14 cellular contexts compared by ENCODE assay signal in genomic region chr17:40452921-40453378, GRCh38. TPM values are rescaled to one million over a fixed set of nuclear protein-coding genes. Genes with fewer than 3 reads are reported as not detected.
DNase-seq lines count a peak whose midpoint lies in the region; ATAC-seq, FAIRE-seq and TF ChIP-seq lines count a peak whose summit lies in the region.
"Had no signal": no experiment of that assay in that cellular context is flagged by ENCODE, and none has a peak within 500 bp of the region (broad histone marks: within the 10 kb centered on the region; RNA-seq: fewer than 3 reads in every experiment).

No MANE protein-coding gene starts in this region.

- H3K9me3 ChIP-seq in heart right ventricle (no peaks in the 10 kb centered on the region), esophagus (ENCODE audit: control insufficient read depth in 2 of 2, insufficient read depth in 1 of 2, low read depth in 1 of 2, low read length in 1 of 2) (no peaks in the 10 kb centered on the region)
- H3K9me3 ChIP-seq: upper lobe of right lung had no signal

- peak overlapping the region in 9 of 10 donors; percentile 64 to 99 (median 72) for H3K27ac ChIP-seq in heart right ventricle
- peak overlapping the region; percentile 44 to 59 for H3K27ac ChIP-seq in esophagus (ENCODE audit: low read depth in 2 of 2, low read length in 1 of 2)

- 76 to 85% methylated on average over 15 of the region's 15 CpGs for WGBS in heart right ventricle, 2 donors
- 81 to 82% methylated on average over 15 of the region's 15 CpGs for WGBS in esophagus, 2 donors

- H3K9me3 Mint-ChIP-seq in neural crest cell, result no peaks in the 10 kb centered on the region
- H3K9me3 Mint-ChIP-seq: natural killer cell had no signal

- peaks cover 0 to 78% (median 20%) of the 10 kb centered on the region in 9 donors for H3K36me3 ChIP-seq in heart right ventricle
- peaks cover 0 to 27% of the 10 kb centered on the region in 2 donors for H3K36me3 ChIP-seq in esophagus (ENCODE audit: control insufficient read depth in 2 of 2, insufficient read depth in 2 of 2, low read length in 1 of 2)

- H3K4me1 ChIP-seq in heart right ventricle (peaks cover 37 to 82% (median 74%) of the 10 kb centered on the region in 9 donors), esophagus (ENCODE audit: control insufficient read depth in 2 of 2, insufficient read depth in 2 of 2, low read length in 1 of 2) (peaks cover 2 to 21% of the 10 kb centered on the region in 2 donors)

- TF ChIP-seq CTCF in heart right ventricle (IDR thresholded peaks at IDR 0.05) (no peak), neural crest cell (conservative IDR thresholded peaks at IDR 0.05) (no peak)

- H3K27me3 Mint-ChIP-seq in neural crest cell (ENCODE audit: low read depth), result no peaks in the 10 kb centered on the region

- no peak for ATAC-seq in heart right ventricle
- ATAC-seq: natural killer cell, upper lobe of right lung had no signal

- H3K36me3 Mint-ChIP-seq in neural crest cell (ENCODE audit: low read depth), result peaks cover 3% of the 10 kb centered on the region
- H3K36me3 Mint-ChIP-seq: natural killer cell had no signal

- no peak overlapping the region for H3K4me3 ChIP-seq in heart right ventricle
- H3K4me3 ChIP-seq in esophagus (ENCODE audit: low read depth in 1 of 2, low read length in 2 of 2), result no peak overlapping the region
- H3K4me3 ChIP-seq: upper lobe of right lung had no signal

- intact Hi-C loops in heart right ventricle (cut with DNase I) (no loop called here), cardiac septum (cut with DNase I) (no loop called here)

- H3K4me1 Mint-ChIP-seq in neural crest cell, result no peaks in the 10 kb centered on the region

- DNase-seq in heart right ventricle (no peak), cardiac septum (ENCODE audit: low spot score) (no peak), neural crest cell (ENCODE audit: low read depth, low spot score) (no peak), urothelium cell line (ENCODE audit: low spot score) (peak; percentile 53), GM12892 (ENCODE audit: insufficient read length) (no peak), NAMALWA (ENCODE audit: low spot score) (no peak)
- DNase-seq in activated CD8-positive, alpha-beta memory T cell treated with anti-CD3 and anti-CD28 coated beads, Interleukin-2, amount 50 U/mL, for 48 hours, result no peak
- DNase-seq: ACHN; activated CD4-positive, alpha-beta T cell treated with anti-CD3 and anti-CD28 coated beads, Interleukin-2, amount 50 U/mL, for 1 hour; islet precursor cell; natural killer cell; T-helper 2 cell; upper lobe of right lung had no signal

- peak overlapping the region; percentile 57 for H3K27ac Mint-ChIP-seq in neural crest cell (ENCODE audit: unreplicated experiment)
- H3K27ac Mint-ChIP-seq: natural killer cell had no signal

- TF ChIP-seq POLR2A in GM12892 (IDR thresholded peaks at IDR 0.05; ENCODE audit: low read depth, low read length), result no peak

- H3K27me3 ChIP-seq in heart right ventricle (no peaks in the 10 kb centered on the region), esophagus (ENCODE audit: control insufficient read depth in 1 of 2, insufficient read depth in 2 of 2, low read length in 2 of 2) (no peaks in the 10 kb centered on the region)
- H3K27me3 ChIP-seq: upper lobe of right lung had no signal

- no peak overlapping the region for H3K4me3 Mint-ChIP-seq in neural crest cell
- H3K4me3 Mint-ChIP-seq: natural killer cell had no signal

- FAIRE-seq in urothelium cell line (lab: Jason Lieb, UNC), result peak; percentile 56
- FAIRE-seq in GM12892 (lab: Jason Lieb, UNC), result no peak

RNA-seq across cellular contexts. Expression of gene IGFBP4, which starts 9.7 kb away (rescaled TPM):
- 100 to 1,000 TPM in 6 of 10 donors, 10 to 100 TPM in 4; 65.1 to 301 (median 123) TPM for total RNA-seq in heart right ventricle
- 100 to 1,000 TPM; 224 to 295 TPM for polyA plus RNA-seq in heart right ventricle
- total RNA-seq in cardiac septum, result 164 TPM
- 10 to 100 TPM; 34.1 to 80.6 TPM for polyA plus RNA-seq in esophagus
- 56.1 and 56.7 TPM in 2 replicates for total RNA-seq in neural crest cell
- 3.6 TPM for polyA plus RNA-seq in GM12892 (2012; ENCODE audit: missing spikeins)

RNA-seq across cellular contexts. Expression of gene TOP2A, which starts 35.3 kb away (rescaled TPM):
- total RNA-seq in heart right ventricle, result 10 to 100 TPM in 1 of 10 donors, 1 to 10 TPM in 4, under 1 TPM in 5; 0.17 to 20.0 (median 1.0) TPM
- 1 to 10 TPM in 1 of 2 donors, under 1 TPM in 1; 0.28 to 1.5 TPM for polyA plus RNA-seq in heart right ventricle
- total RNA-seq in cardiac septum, result 0.51 TPM
- polyA plus RNA-seq in esophagus, result 10 to 100 TPM; 18.0 to 56.0 TPM
- total RNA-seq in neural crest cell, result 295 and 302 TPM in 2 replicates
- polyA plus RNA-seq in GM12892 (2012; ENCODE audit: missing spikeins), result 89.2 TPM

RNA-seq across cellular contexts. Expression of gene TNS4, which starts 48.5 kb away (rescaled TPM):
- total RNA-seq in heart right ventricle (under 1 TPM in 1 of 10 donors, not detected in 9; 0.62 TPM), cardiac septum (not detected), neural crest cell (not detected in 2 replicates)
- polyA plus RNA-seq in heart right ventricle (under 1 TPM in 1 of 2 donors, not detected in 1; 0.01 TPM), esophagus (10 to 100 TPM; 25.4 to 74.8 TPM)
- not detected for polyA plus RNA-seq in GM12892 (2012; ENCODE audit: missing spikeins)

Comparison
In these comparisons a context has a peak if more than half of its experiments do, and no peak if none do; other contexts are left out.
1. RNA of gene TOP2A, which starts 35.3 kb away (total RNA-seq): 295 to 302 TPM in neural crest cell; 0.17 to 20.0 TPM in heart right ventricle and 0.51 TPM in cardiac septum (single experiment); every median in the first group is over 10 times any median in the second.